In the genomic region with DNA sequence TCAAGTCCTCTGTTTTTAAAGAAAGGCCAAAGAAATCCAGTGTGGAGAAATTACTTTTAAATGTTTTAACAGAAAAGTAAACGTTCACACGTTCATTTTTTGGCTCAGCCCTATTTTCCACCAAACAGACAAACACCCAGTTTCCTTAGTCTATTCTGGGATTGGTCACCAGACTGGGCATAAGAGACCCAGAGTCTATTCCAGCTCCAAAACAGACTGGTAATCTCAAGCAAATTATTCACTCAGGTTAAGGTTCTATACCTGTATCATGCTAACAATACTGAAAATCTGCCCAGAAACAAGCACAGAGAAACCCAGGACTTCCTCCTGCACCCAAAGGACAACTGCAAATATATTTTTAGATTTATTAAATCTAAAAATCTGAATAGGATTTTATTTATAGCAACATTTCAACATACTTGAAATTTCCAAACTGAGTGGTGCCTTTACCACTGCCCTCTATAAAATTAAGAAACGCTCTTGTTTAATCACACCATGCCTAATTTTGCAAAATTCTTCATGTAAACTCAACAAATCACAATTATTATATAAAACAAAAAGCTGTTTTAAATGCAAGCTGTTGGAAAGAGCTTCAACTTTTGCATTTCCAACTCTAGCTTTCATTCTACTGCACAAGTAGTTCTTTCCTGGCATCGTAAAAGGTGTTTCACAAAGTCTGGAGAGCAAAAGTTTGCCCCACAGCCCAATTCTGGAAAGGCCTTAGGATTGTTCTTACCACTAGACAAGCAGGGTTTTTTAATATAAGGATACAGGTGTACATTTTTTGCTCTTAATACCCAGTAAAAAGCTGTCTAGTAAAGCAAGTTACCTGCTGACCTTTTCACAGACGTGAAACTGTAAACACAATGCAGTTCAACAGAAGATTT, we compare ENCODE assay signal across 8 cellular contexts. TPM values are rescaled to one million over a fixed set of nuclear protein-coding genes. Genes with fewer than 3 reads are reported as not detected.
DNase-seq lines count a peak whose midpoint lies in the region; ATAC-seq and TF ChIP-seq lines count a peak whose summit lies in the region.

No MANE protein-coding gene starts in this region.

- TF ChIP-seq CTCF in fibroblast of villous mesenchyme (IDR thresholded peaks at IDR 0.05; ENCODE audit: insufficient read depth, low read depth, low read length), result no peak

- peak overlapping the region; percentile 53 for H3K4me3 ChIP-seq in fibroblast of villous mesenchyme (ENCODE audit: low read depth, low read length)
- H3K4me3 ChIP-seq in skeletal muscle cell (ENCODE audit: low read depth, low read length), result peak overlapping the region; percentile 60

- peak; percentile 64 for DNase-seq in OCI-M1 (lab: John Stamatoyannopoulos, UW)
- DNase-seq in fibroblast of villous mesenchyme (ENCODE audit: low read depth), result no peak
- no peak for DNase-seq in skeletal muscle cell (ENCODE audit: low read depth)
- no peak for DNase-seq in stimulated activated naive CD4-positive, alpha-beta T cell treated with Interleukin-2 at 50 U/mL for 16 hours (lab: John Stamatoyannopoulos, UW)
- DNase-seq in nucleus accumbens (lab: John Stamatoyannopoulos, UW), result no peak
- DNase-seq in cortex of kidney (lab: John Stamatoyannopoulos, UW), result no peak

- peak; percentile 6 for ATAC-seq in GM21529 (IDR thresholded peaks at IDR 0.05; ENCODE audit: unreplicated experiment)
- no peak for ATAC-seq in GM18498 (IDR thresholded peaks at IDR 0.05; ENCODE audit: unreplicated experiment)

RNA-seq across cellular contexts. Expression of a gene that starts 18.7 kb away (rescaled TPM):
- total RNA-seq in fibroblast of villous mesenchyme, result 28.3 and 42.7 TPM in 2 replicates
